In the genomic region with DNA sequence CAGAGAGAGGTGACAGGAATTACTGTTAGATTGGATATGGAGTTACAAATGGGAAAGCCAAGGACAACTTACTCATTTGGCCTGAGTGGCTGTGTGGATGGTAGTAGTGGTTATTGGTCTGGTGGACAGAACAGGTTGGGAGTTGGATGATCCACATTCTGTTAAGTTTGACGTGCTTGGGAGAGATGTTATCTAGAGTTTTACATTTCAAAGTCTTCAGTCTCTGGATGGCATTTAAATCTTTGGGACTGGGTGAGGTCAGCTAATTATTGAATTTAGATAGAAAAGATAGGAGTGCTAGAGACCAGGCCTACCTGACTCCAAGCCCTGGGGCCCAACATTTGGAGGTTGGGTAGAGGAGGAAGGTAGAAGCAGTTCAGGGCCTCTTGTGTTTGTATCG, we compare ENCODE assay signal across 1 cellular context.
TF ChIP-seq lines count a peak whose summit lies in the region.

No MANE protein-coding gene starts in this region.

TF ChIP-seq in GM12878, 131 proteins besides CTCF, POLR2A, EP300 and RAD21 (continued from another document):
- TF ChIP-seq ZBTB33 (IDR thresholded peaks at IDR 0.05) (no peak), SREBF2 (IDR thresholded peaks at IDR 0.05; ENCODE audit: low read length) (no peak), IRF4 (IDR thresholded peaks at IDR 0.05; ENCODE audit: low read depth, low read length) (no peak), HDAC2 (IDR thresholded peaks at IDR 0.05) (no peak), CBX5 (IDR thresholded peaks at IDR 0.05; ENCODE audit: low read depth) (no peak), CEBPZ (IDR thresholded peaks at IDR 0.05; ENCODE audit: low read depth, low read length) (no peak), USF2 (IDR thresholded peaks at IDR 0.05; ENCODE audit: borderline replicate concordance, low read depth, low read length) (no peak), SUZ12 (IDR thresholded peaks at IDR 0.05; ENCODE audit: unreplicated experiment) (no peak), RUNX3 (IDR thresholded peaks at IDR 0.05; ENCODE audit: low read length) (no peak), RCOR1 (conservative IDR thresholded peaks at IDR 0.05; ENCODE audit: low read depth, low read length) (no peak), NFXL1 (IDR thresholded peaks at IDR 0.05; ENCODE audit: borderline replicate concordance) (no peak)
- TF ChIP-seq, protein P1, sequence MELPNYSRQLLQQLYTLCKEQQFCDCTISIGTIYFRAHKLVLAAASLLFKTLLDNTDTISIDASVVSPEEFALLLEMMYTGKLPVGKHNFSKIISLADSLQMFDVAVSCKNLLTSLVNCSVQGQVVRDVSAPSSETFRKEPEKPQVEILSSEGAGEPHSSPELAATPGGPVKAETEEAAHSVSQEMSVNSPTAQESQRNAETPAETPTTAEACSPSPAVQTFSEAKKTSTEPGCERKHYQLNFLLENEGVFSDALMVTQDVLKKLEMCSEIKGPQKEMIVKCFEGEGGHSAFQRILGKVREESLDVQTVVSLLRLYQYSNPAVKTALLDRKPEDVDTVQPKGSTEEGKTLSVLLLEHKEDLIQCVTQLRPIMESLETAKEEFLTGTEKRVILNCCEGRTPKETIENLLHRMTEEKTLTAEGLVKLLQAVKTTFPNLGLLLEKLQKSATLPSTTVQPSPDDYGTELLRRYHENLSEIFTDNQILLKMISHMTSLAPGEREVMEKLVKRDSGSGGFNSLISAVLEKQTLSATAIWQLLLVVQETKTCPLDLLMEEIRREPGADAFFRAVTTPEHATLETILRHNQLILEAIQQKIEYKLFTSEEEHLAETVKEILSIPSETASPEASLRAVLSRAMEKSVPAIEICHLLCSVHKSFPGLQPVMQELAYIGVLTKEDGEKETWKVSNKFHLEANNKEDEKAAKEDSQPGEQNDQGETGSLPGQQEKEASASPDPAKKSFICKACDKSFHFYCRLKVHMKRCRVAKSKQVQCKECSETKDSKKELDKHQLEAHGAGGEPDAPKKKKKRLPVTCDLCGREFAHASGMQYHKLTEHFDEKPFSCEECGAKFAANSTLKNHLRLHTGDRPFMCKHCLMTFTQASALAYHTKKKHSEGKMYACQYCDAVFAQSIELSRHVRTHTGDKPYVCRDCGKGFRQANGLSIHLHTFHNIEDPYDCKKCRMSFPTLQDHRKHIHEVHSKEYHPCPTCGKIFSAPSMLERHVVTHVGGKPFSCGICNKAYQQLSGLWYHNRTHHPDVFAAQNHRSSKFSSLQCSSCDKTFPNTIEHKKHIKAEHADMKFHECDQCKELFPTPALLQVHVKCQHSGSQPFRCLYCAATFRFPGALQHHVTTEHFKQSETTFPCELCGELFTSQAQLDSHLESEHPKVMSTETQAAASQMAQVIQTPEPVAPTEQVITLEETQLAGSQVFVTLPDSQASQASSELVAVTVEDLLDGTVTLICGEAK (IDR thresholded peaks at IDR 0.05; ENCODE audit: borderline replicate concordance): no peak
